In genomic region chr22:33747576-33748180, GRCh38 we compare ENCODE assay signal across 18 cellular contexts.
A peak's percentile ranks its signal among the peaks of the same experiment; 100 is the strongest.
DNase-seq lines count a peak whose midpoint lies in the region; ATAC-seq and TF ChIP-seq lines count a peak whose summit lies in the region.
"Had no signal": no experiment of that assay in that cellular context is flagged by ENCODE, and none has a peak within 500 bp of the region (broad histone marks: within the 10 kb centered on the region; RNA-seq: fewer than 3 reads in every experiment).

No MANE protein-coding gene starts in this region.

- no peaks in the 10 kb centered on the region for H3K36me3 ChIP-seq in psoas muscle (ENCODE audit: insufficient read depth in 1 of 2, low read depth in 1 of 2)
- H3K36me3 ChIP-seq: lower lobe of right lung, MG63, uterus had no signal

- no peaks in the 10 kb centered on the region for H3K9me3 ChIP-seq in psoas muscle
- H3K9me3 ChIP-seq: A549, lower lobe of right lung, MG63, uterus had no signal

- WGBS in psoas muscle, 3 donors = 65 to 83% (median 78%) methylated on average over 4 of the region's 4 CpGs

- DNase-seq in NCI-H748 (lab: John Stamatoyannopoulos, UW; ENCODE audit: unreplicated experiment) (peak; percentile 9), NCI-H748 treated with DMSO at 0.1 percent for 48 hours (lab: John Stamatoyannopoulos, UW) (no peak), NCI-H1436 (lab: John Stamatoyannopoulos, UW) (peak; percentile 86), RPMI8226 (peak; percentile 74), psoas muscle (no peak), foreskin keratinocyte (no peak)
- DNase-seq in stimulated activated CD4-positive, alpha-beta T cell treated with anti-CD3 and anti-CD28 coated beads, Interleukin-2, amount 100 ng/mL, for 24 hours = no peak
- DNase-seq: activated CD8-positive, alpha-beta T cell treated with anti-CD3 and anti-CD28 coated beads, Interleukin-2, amount 10 ng/mL, durations not matched to agents 7 days and 5 days; activated naive CD4-positive, alpha-beta T cell treated with anti-CD3 and anti-CD28 coated beads, Interleukin-2, amount 10 ng/mL, durations not matched to agents 7 days and 5 days; hippocampal formation; lower lobe of right lung; MG63; stimulated activated CD8-positive, alpha-beta memory T cell treated with anti-CD3 and anti-CD28 coated beads, Interleukin-4, amount 100 ng/mL, for 48 hours; T1000; uterus had no signal

- intact Hi-C loops in psoas muscle (cut with DNase I) = no loop called here

- peak; percentile 53 to 75 (median 68) for ATAC-seq in psoas muscle
- ATAC-seq in HG03025 (IDR thresholded peaks at IDR 0.05; ENCODE audit: low FRiP score, unreplicated experiment) = no peak
- ATAC-seq in foreskin keratinocyte = no peak
- ATAC-seq: A549; activated CD8-positive, alpha-beta T cell treated with anti-CD3 and anti-CD28 coated beads, Interleukin-2, amount 10 ng/mL, durations not matched to agents 7 days and 5 days had no signal

- no peak overlapping the region for H3K4me3 ChIP-seq in psoas muscle
- H3K4me3 ChIP-seq: A549, lower lobe of right lung, MG63, PC-9, uterus had no signal

- H3K27ac ChIP-seq in psoas muscle = no peak overlapping the region
- H3K27ac ChIP-seq in foreskin keratinocyte = no peak overlapping the region
- H3K27ac ChIP-seq: A549, lower lobe of right lung, PC-9, uterus had no signal

- H3K4me1 ChIP-seq in psoas muscle (no peaks in the 10 kb centered on the region), foreskin keratinocyte (no peaks in the 10 kb centered on the region)
- H3K4me1 ChIP-seq: uterus had no signal

- no peaks in the 10 kb centered on the region for H3K27me3 ChIP-seq in psoas muscle (ENCODE audit: insufficient read depth in 3 of 3, low read length in 2 of 3)
- no peaks in the 10 kb centered on the region for H3K27me3 ChIP-seq in foreskin keratinocyte
- H3K27me3 ChIP-seq: MG63, uterus had no signal

- TF ChIP-seq CTCF in psoas muscle (IDR thresholded peaks at IDR 0.05) (no peak), foreskin keratinocyte (conservative IDR thresholded peaks at IDR 0.05) (no peak)

Comparison
In these comparisons a context has a peak if more than half of its experiments do, and no peak if none do; other contexts are left out.
1. DNase-seq: peak in NCI-H748 (single experiment), NCI-H1436 (single experiment) and RPMI8226 (single experiment); none in NCI-H748 treated with DMSO at 0.1 percent for 48 hours (single experiment), psoas muscle (0 of 2), stimulated activated CD4-positive, alpha-beta T cell treated with anti-CD3 and anti-CD28 coated beads, Interleukin-2, amount 100 ng/mL, for 24 hours (0 of 2) and foreskin keratinocyte (0 of 2).
2. ATAC-seq: peak in psoas muscle (4 of 4); none in HG03025 (single experiment) and foreskin keratinocyte (single experiment).